ENCODE assay signal across 34 cellular contexts in the genomic region with DNA sequence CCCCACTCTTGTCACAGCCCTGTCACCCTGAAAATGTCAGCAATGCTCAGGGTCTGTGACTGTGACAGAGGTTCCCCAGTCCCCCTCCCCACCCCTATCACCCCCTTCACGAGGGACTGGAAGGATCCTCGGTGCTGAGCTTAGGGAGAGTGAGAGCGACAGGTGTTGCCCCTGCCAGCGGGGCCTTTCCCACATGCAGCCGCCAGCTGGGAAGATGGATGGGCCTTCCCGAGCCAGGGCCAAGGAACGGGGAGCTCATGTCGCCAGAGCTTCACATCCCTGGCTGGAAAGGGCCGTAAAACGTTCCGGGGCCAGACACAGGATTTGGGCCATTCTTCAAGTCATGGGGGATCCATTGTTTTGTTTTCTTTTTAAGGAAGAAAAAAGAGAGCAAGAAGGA. TPM values are rescaled to one million over a fixed set of nuclear protein-coding genes. Genes with fewer than 3 reads are reported as not detected.
"Had no signal": no experiment of that assay in that cellular context is flagged by ENCODE, and none has a peak within 500 bp of the region (broad histone marks: within the 10 kb centered on the region; RNA-seq: fewer than 3 reads in every experiment).

No MANE protein-coding gene starts in this region.

- H3K27me3 ChIP-seq: thyroid gland, upper lobe of left lung, vagina had no signal

- H3K36me3 ChIP-seq: neutrophil, stomach, thyroid gland, upper lobe of left lung, vagina had no signal

- H3K4me1 Mint-ChIP-seq: activated B cell treated with CpG ODN at 0.5 μM for 24 hours; central memory CD8-positive, alpha-beta T cell; endodermal cell; naive thymus-derived CD8-positive, alpha-beta T cell; stimulated activated naive B cell treated with anti-CD40 and anti-IgM and Interleukin-4, amounts not matched to agents 10 μg/mL and 1 μg/mL and 100 μg/mL, for 72 hours had no signal

- H3K36me3 Mint-ChIP-seq: activated CD8-positive, alpha-beta memory T cell treated with anti-CD3 and anti-CD28 coated beads, Interleukin-2, amount 10 ng/mL, durations not matched to agents 7 days and 5 days; activated naive CD4-positive, alpha-beta T cell treated with anti-CD3 and anti-CD28 coated beads, Interleukin-2, amount 50 U/mL, for 72 hours; mesothelial cell of epicardium; naive thymus-derived CD8-positive, alpha-beta T cell; stimulated activated naive B cell treated with anti-CD40 and anti-IgM and Interleukin-4, amounts not matched to agents 10 μg/mL and 1 μg/mL and 100 μg/mL, for 72 hours had no signal

- H3K4me3 ChIP-seq: smooth muscle cell, stomach, thyroid gland, upper lobe of left lung, vagina had no signal

- H3K9me3 ChIP-seq: neutrophil, stomach, thyroid gland, upper lobe of left lung, vagina had no signal

- H3K9me3 Mint-ChIP-seq: activated B cell treated with CpG ODN at 0.5 μM for 24 hours; activated naive CD4-positive, alpha-beta T cell treated with anti-CD3 and anti-CD28 coated beads, Interleukin-2, amount 50 U/mL, for 72 hours; activated T-cell treated with anti-CD3 and anti-CD28 coated beads, Interleukin-2, amount 50 U/mL, for 72 hours; central memory CD8-positive, alpha-beta T cell; dendritic cell treated with granulocyte-macrophage colony-stimulating factor and Interleukin-4, amounts not matched to agents 40 ng/mL and 50 ng/mL, for 4 days; endodermal cell; mesothelial cell of epicardium; naive thymus-derived CD8-positive, alpha-beta T cell; stimulated activated naive B cell treated with anti-CD40 and anti-IgM and Interleukin-4, amounts not matched to agents 10 μg/mL and 1 μg/mL and 100 μg/mL, for 72 hours had no signal

- H3K4me3 Mint-ChIP-seq: activated B cell treated with CpG ODN at 0.5 μM for 24 hours; activated CD8-positive, alpha-beta memory T cell treated with anti-CD3 and anti-CD28 coated beads, Interleukin-2, amount 10 ng/mL, durations not matched to agents 7 days and 5 days; activated CD8-positive, alpha-beta T cell treated with anti-CD3 and anti-CD28 coated beads, Interleukin-2, amount 10 ng/mL, durations not matched to agents 7 days and 5 days; activated T-cell treated with anti-CD3 and anti-CD28 coated beads, Interleukin-2, amount 50 U/mL, for 72 hours; central memory CD8-positive, alpha-beta T cell; dendritic cell treated with granulocyte-macrophage colony-stimulating factor and Interleukin-4, amounts not matched to agents 40 ng/mL and 50 ng/mL, for 4 days; endodermal cell; mesothelial cell of epicardium; naive thymus-derived CD8-positive, alpha-beta T cell; stimulated activated naive B cell treated with anti-CD40 and anti-IgM and Interleukin-4, amounts not matched to agents 10 μg/mL and 1 μg/mL and 100 μg/mL, for 72 hours had no signal

- H3K4me1 ChIP-seq: stomach, thyroid gland, upper lobe of left lung, vagina had no signal

- H3K27ac Mint-ChIP-seq: activated B cell treated with CpG ODN at 0.5 μM for 24 hours; activated CD8-positive, alpha-beta memory T cell treated with anti-CD3 and anti-CD28 coated beads, Interleukin-2, amount 10 ng/mL, durations not matched to agents 7 days and 5 days; activated CD8-positive, alpha-beta T cell treated with anti-CD3 and anti-CD28 coated beads, Interleukin-2, amount 10 ng/mL, durations not matched to agents 7 days and 5 days; activated naive CD4-positive, alpha-beta T cell treated with anti-CD3 and anti-CD28 coated beads, Interleukin-2, amount 50 U/mL, for 72 hours; activated T-cell treated with anti-CD3 and anti-CD28 coated beads, Interleukin-2, amount 50 U/mL, for 72 hours; dendritic cell treated with granulocyte-macrophage colony-stimulating factor and Interleukin-4, amounts not matched to agents 40 ng/mL and 50 ng/mL, for 4 days; endodermal cell; mesothelial cell of epicardium; naive thymus-derived CD8-positive, alpha-beta T cell; stimulated activated naive B cell treated with anti-CD40 and anti-IgM and Interleukin-4, amounts not matched to agents 10 μg/mL and 1 μg/mL and 100 μg/mL, for 72 hours had no signal

- H3K4me2 ChIP-seq: smooth muscle cell had no signal

- DNase-seq: activated B cell treated with CpG ODN at 0.5 μM for 24 hours; activated CD4-positive, alpha-beta T cell treated with anti-CD3 and anti-CD28 coated beads, Interleukin-2, amount 50 U/mL, for 1 hour; activated CD8-positive, alpha-beta memory T cell treated with anti-CD3 and anti-CD28 coated beads, Interleukin-2, amount 10 ng/mL, durations not matched to agents 7 days and 5 days; activated CD8-positive, alpha-beta T cell treated with anti-CD3 and anti-CD28 coated beads, Interleukin-2, amount 10 ng/mL, durations not matched to agents 7 days and 5 days; activated naive CD4-positive, alpha-beta T cell; activated T-cell treated with anti-CD3 and anti-CD28 coated beads for 4 hours; activated T-cell treated with anti-CD3 and anti-CD28 coated beads, Interleukin-2, amount 50 U/mL, for 72 hours; endodermal cell; head of caudate nucleus; hippocampal formation; kidney; left colon; retina; stimulated activated CD4-positive, alpha-beta T cell treated with anti-CD3 and anti-CD28 coated beads, Interleukin-1b, Interleukin-23, amount 100 ng/mL, for 48 hours; stimulated activated CD4-positive, alpha-beta T cell treated with anti-CD3 and anti-CD28 coated beads, Interleukin-4, amount 100 ng/mL, for 4 hours; stimulated activated CD8-positive, alpha-beta memory T cell treated with anti-CD3 and anti-CD28 coated beads, Interleukin-4, amount 100 ng/mL, for 48 hours; stimulated activated naive B cell treated with anti-CD40 and anti-IgM and Interleukin-4, amounts not matched to agents 10 μg/mL and 1 μg/mL and 100 μg/mL, for 72 hours; stomach; T-helper 2 cell; thyroid gland; upper lobe of left lung had no signal

- H3K27ac ChIP-seq: neutrophil, stomach, thyroid gland, upper lobe of left lung, vagina had no signal

RNA-seq across cellular contexts. Expression of a gene that starts 54.3 kb away (rescaled TPM):
- total RNA-seq: activated B cell treated with CpG ODN at 0.5 μM for 24 hours; activated CD8-positive, alpha-beta memory T cell treated with anti-CD3 and anti-CD28 coated beads, Interleukin-2, amount 10 ng/mL, durations not matched to agents 7 days and 5 days; activated CD8-positive, alpha-beta T cell treated with anti-CD3 and anti-CD28 coated beads, Interleukin-2, amount 10 ng/mL, durations not matched to agents 7 days and 5 days; activated naive CD4-positive, alpha-beta T cell treated with anti-CD3 and anti-CD28 coated beads, Interleukin-2, amount 50 U/mL, for 72 hours; activated T-cell treated with anti-CD3 and anti-CD28 coated beads, Interleukin-2, amount 50 U/mL, for 72 hours; bronchial epithelial cell; endodermal cell; esophagus mucosa; kidney; left colon; mesothelial cell of epicardium; naive thymus-derived CD8-positive, alpha-beta T cell; osteocyte; posterior vena cava; sciatic nerve; smooth muscle cell; thyroid gland; upper lobe of left lung had no signal
- polyA plus RNA-seq: naive thymus-derived CD8-positive, alpha-beta T cell; smooth muscle cell; stomach had no signal
